In the genomic region with DNA sequence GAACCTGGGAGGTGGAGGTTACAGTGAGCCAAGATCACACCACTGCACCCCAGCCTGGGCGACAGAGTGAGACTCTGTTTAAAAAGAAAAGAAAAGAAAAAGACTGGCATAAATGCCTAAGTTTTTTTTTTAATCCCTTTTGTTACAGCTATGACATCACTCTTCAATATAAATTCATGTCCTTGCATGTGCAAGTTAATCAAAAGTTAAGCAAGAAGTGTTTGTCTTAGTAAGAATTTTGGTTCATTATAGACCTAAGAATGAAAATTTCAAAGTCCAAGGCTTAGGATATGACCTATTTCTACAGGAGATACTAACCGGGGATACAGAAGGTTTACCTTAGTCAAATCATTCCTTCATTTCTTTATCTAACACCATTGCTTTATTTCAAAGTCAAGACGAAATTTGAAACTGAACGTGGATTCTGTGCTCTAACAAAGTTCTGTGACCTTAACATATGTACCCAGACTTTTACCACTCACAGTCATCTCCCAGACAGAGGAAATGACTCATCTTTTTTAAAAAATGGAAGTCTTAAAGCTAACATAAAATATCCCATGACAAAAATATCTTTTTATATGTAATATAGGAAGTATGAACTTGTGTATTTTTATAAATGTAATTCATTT, we compare ENCODE assay signal across 10 cellular contexts. TPM values are rescaled to one million over a fixed set of nuclear protein-coding genes. Genes with fewer than 3 reads are reported as not detected.
DNase-seq lines count a peak whose midpoint lies in the region; ATAC-seq, FAIRE-seq and TF ChIP-seq lines count a peak whose summit lies in the region.
"Had no signal": no experiment of that assay in that cellular context is flagged by ENCODE, and none has a peak within 500 bp of the region (broad histone marks: within the 10 kb centered on the region; RNA-seq: fewer than 3 reads in every experiment).

No MANE protein-coding gene starts in this region.

- peak; percentile 43 for ATAC-seq in GM18858 (IDR thresholded peaks at IDR 0.05; ENCODE audit: unreplicated experiment)
- peak; percentile 42 for ATAC-seq in HG02938 (IDR thresholded peaks at IDR 0.05; ENCODE audit: unreplicated experiment)
- no peak for ATAC-seq in HG03460 (IDR thresholded peaks at IDR 0.05; ENCODE audit: unreplicated experiment)

- H3K9me3 ChIP-seq in keratinocyte (ENCODE audit: control insufficient read depth, low read depth, low read length): no peaks in the 10 kb centered on the region
- no peaks in the 10 kb centered on the region for H3K9me3 ChIP-seq in ascending aorta

- dilution Hi-C loops in keratinocyte (cut with MboI; ENCODE audit: extremely low pct_ligation_motif_present, low sequenced_read_pairs): loop anchor here (25.0 kb wide), 1 partner anchor 539 kb away; the partner anchor contains the start of gene TMEM196

- H2AFZ ChIP-seq in keratinocyte (ENCODE audit: control insufficient read depth, low read length): peak overlapping the region; percentile 61

- DNase-seq in RWPE1 (ENCODE audit: low spot score): peak; percentile 38
- DNase-seq in keratinocyte (ENCODE audit: low read depth, low spot score): no peak
- DNase-seq in posterior vena cava (ENCODE audit: low spot score): no peak
- no peak for DNase-seq in ascending aorta (ENCODE audit: low spot score in 2 of 2)
- no peak for DNase-seq in stimulated activated CD4-positive, alpha-beta T cell treated with anti-CD3 and anti-CD28 coated beads, Interleukin-2, amount 100 ng/mL, for 48 hours
- DNase-seq: activated CD4-positive, alpha-beta T cell treated with anti-CD3 and anti-CD28 coated beads, Interleukin-2, amount 50 U/mL, for 4 hours; nucleus accumbens had no signal

- H3K4me3 ChIP-seq in keratinocyte (ENCODE audit: control insufficient read depth in 2 of 3, extremely low read depth in 1 of 3, insufficient read depth in 2 of 3, low read depth in 1 of 3, low read length in 3 of 3) (no peak overlapping the region), ascending aorta (no peak overlapping the region)

- H3K79me2 ChIP-seq in keratinocyte (ENCODE audit: control insufficient read depth, insufficient read depth, low read length): no peaks in the 10 kb centered on the region

- no peak for TF ChIP-seq CTCF in RWPE1 (conservative IDR thresholded peaks at IDR 0.05; ENCODE audit: low read depth)
- no peak for TF ChIP-seq CTCF in keratinocyte (optimal IDR thresholded peaks at IDR 0.05 in 1 of 3, IDR thresholded peaks at IDR 0.05 in 1 of 3, conservative IDR thresholded peaks at IDR 0.05 in 1 of 3; ENCODE audit: extremely low read depth in 1 of 3, insufficient read depth in 2 of 3, low read length in 3 of 3)
- TF ChIP-seq CTCF in ascending aorta (IDR thresholded peaks at IDR 0.05): no peak

- FAIRE-seq in keratinocyte (lab: Jason Lieb, UNC): peak; percentile 29

- CTCF ChIA-PET in RWPE1 (lab: Yijun Ruan, JAX): interaction anchor here (0.8 kb wide), 1 partner anchor 554 kb away, joined by 3 read pairs; no protein-coding TSS in a partner anchor

- H3K36me3 ChIP-seq in keratinocyte (ENCODE audit: control insufficient read depth in 2 of 2, extremely low read depth in 1 of 2, insufficient read depth in 2 of 2, low read length in 2 of 2) (no peaks in the 10 kb centered on the region), ascending aorta (no peaks in the 10 kb centered on the region)

- peak overlapping the region; percentile 37 for H3K4me2 ChIP-seq in keratinocyte (ENCODE audit: control insufficient read depth, extremely low read depth, insufficient read depth, low read depth, low read length)

- peak overlapping the region; percentile 90 for H3K27ac ChIP-seq in RWPE1
- H3K27ac ChIP-seq in keratinocyte (ENCODE audit: control insufficient read depth, insufficient read depth, low read length): peak overlapping the region; percentile 39
- no peak overlapping the region for H3K27ac ChIP-seq in ascending aorta

- POLR2A ChIA-PET in RWPE1 (lab: Yijun Ruan, JAX; ENCODE audit: low non-redundant PET): no interaction called here

- peaks cover 8% of the 10 kb centered on the region for H3K4me1 ChIP-seq in keratinocyte (ENCODE audit: control insufficient read depth, extremely low read depth, insufficient read depth, low read length)
- H3K4me1 ChIP-seq in ascending aorta: peaks cover 0 to 4% of the 10 kb centered on the region in 2 donors

- H3K9me1 ChIP-seq in keratinocyte (ENCODE audit: control insufficient read depth, extremely low read depth, insufficient read depth, low read length): no peaks in the 10 kb centered on the region

- H3K27me3 ChIP-seq in keratinocyte (ENCODE audit: control insufficient read depth, extremely low read depth, insufficient read depth, low read length): no peaks in the 10 kb centered on the region
- H3K27me3 ChIP-seq in ascending aorta: no peaks in the 10 kb centered on the region

- H4K20me1 ChIP-seq in keratinocyte (ENCODE audit: control insufficient read depth, extremely low read depth, insufficient read depth, low read length): no peaks in the 10 kb centered on the region

- intact Hi-C loops in posterior vena cava (cut with DNase I): no loop called here
- intact Hi-C loops in ascending aorta (cut with DNase I): loop anchor here (10.0 kb wide), 1 partner anchor 317 kb away; no protein-coding TSS in a partner anchor

- no peak overlapping the region for H3K9ac ChIP-seq in keratinocyte (ENCODE audit: control insufficient read depth, extremely low read depth, insufficient read depth, low read length)

RNA-seq across cellular contexts. Expression of gene ITGB8, which starts 29.3 kb away (rescaled TPM):
- polyA plus RNA-seq in keratinocyte: 8.3 to 14.3 TPM (median 10.9 TPM) in 3 replicates
- 5.0 TPM for polyA plus RNA-seq in keratinocyte (2011; ENCODE audit: low read depth)
- 2.7 and 6.3 TPM in 2 replicates for polyA plus RNA-seq in keratinocyte (2011; cell fraction: cytosol; rRNA removed)
- 16.3 and 19.7 TPM in 2 replicates for polyA plus RNA-seq in keratinocyte (2011; cell fraction: nucleus; rRNA removed)
- polyA plus RNA-seq in keratinocyte (2012; ENCODE audit: low replicate concordance): 9.8 and 12.7 TPM in 2 replicates
- 27.1 to 59.0 TPM (median 50.8 TPM) in 3 replicates for polyA minus RNA-seq in keratinocyte
- 25.1 TPM for polyA minus RNA-seq in keratinocyte (2011; cell fraction: cytosol; rRNA and poly(A)+ RNA removed)
- polyA minus RNA-seq in keratinocyte (2011; cell fraction: nucleus; rRNA and poly(A)+ RNA removed): 65.6 and 86.9 TPM in 2 replicates
- total RNA-seq in posterior vena cava: 10 to 100 TPM; 12.8 to 13.6 TPM
- 7.9 TPM for total RNA-seq in ascending aorta

Comparison
In these comparisons a context has a peak if more than half of its experiments do, and no peak if none do; other contexts are left out.
1. H3K27ac ChIP-seq: peak in RWPE1 (single experiment) and keratinocyte (single experiment); none in ascending aorta (0 of 2).